8 cellular contexts compared by ENCODE assay signal in the genomic region with DNA sequence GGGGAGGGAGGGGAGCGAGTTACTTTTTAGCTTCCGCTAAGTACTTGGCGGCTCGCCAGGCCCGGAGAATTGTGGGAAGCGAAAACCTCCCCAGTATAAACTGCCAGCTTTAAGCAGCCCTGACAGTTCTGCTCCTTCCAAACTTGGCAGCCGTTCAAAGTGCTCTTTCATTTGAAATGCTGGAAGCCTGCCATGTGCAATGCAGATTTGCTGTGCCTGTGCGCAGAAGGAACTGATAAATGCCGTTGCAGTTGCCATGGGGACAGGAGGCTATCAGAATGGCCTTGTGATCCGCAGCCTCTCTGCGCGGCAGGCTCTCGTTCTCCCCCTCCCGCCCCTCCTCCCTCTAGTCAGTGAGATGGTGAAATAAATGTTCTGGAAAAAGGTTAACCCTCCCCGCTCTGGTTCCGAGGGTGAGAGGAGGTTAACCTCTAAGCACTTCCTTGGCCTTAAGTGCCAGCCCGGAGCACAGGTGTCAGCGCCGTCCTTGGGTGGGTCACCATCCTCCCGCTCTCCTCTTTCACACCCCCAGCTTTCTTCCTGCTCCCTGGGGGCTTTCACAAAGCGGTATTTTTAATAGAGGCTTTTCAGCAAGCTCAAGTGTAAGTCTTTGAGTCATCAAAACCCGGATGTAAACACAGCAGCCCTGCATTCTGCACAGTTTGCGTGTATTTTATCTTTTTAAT. TPM values are rescaled to one million over a fixed set of nuclear protein-coding genes. Genes with fewer than 3 reads are reported as not detected.
DNase-seq lines count a peak whose midpoint lies in the region; ATAC-seq and TF ChIP-seq lines count a peak whose summit lies in the region.

No MANE protein-coding gene starts in this region.

- peak overlapping the region; percentile 37 for H3K4me3 ChIP-seq in H7 (ENCODE audit: insufficient read depth, low read depth, low read length)
- peak overlapping the region; percentile 72 for H3K4me3 ChIP-seq in Loucy (ENCODE audit: low read length, poor library complexity, severe bottlenecking)
- H3K4me3 ChIP-seq in RWPE2 (ENCODE audit: severe bottlenecking), result no peak overlapping the region

- no peaks in the 10 kb centered on the region for H4K20me1 ChIP-seq in Loucy (ENCODE audit: insufficient read depth, low read length, poor library complexity, severe bottlenecking)

- peak overlapping the region; percentile 72 for H3K4me3 Mint-ChIP-seq in nephron progenitor cell
- H3K4me3 Mint-ChIP-seq in stimulated activated naive CD8-positive, alpha-beta T cell treated with anti-CD3 and anti-CD28 coated beads, Interleukin-15, Interleukin-2, amounts not matched to agents 100 ng/mL and 50 ng/mL, for 24 hours, result peak overlapping the region; percentile 75

- H3K9ac ChIP-seq in Loucy (ENCODE audit: low read depth, low read length, poor library complexity, severe bottlenecking), result peak overlapping the region; percentile 82

- peaks cover 30% of the 10 kb centered on the region for H3F3A ChIP-seq in Loucy (ENCODE audit: low read depth)

- DNase-seq in DMS79 treated with DMSO at 0.1 percent for 48 hours (lab: John Stamatoyannopoulos, UW) (peak; percentile 100), H7 (peak; percentile 75), RWPE2 (ENCODE audit: low spot score) (peak; percentile 98), fibroblast of the conjunctiva (ENCODE audit: low read depth) (peak; percentile 99), nephron progenitor cell (peak; percentile 72)
- DNase-seq in activated T-helper 9 cell treated with anti-CD3 and anti-CD28 coated beads, Interleukin-2, amount 50 U/mL, for 16 hours (ENCODE audit: low read depth), result peak; percentile 88

- H3K27ac ChIP-seq in RWPE2 (ENCODE audit: poor library complexity, severe bottlenecking), result peak overlapping the region; percentile 93

- H3K9me3 Mint-ChIP-seq in nephron progenitor cell, result no peaks in the 10 kb centered on the region
- H3K9me3 Mint-ChIP-seq in stimulated activated naive CD8-positive, alpha-beta T cell treated with anti-CD3 and anti-CD28 coated beads, Interleukin-15, Interleukin-2, amounts not matched to agents 100 ng/mL and 50 ng/mL, for 24 hours, result no peaks in the 10 kb centered on the region

- H3K9me2 ChIP-seq in Loucy (replicated peaks; ENCODE audit: low read depth, low read length), result no peaks in the 10 kb centered on the region

- H3K4me1 ChIP-seq in Loucy (ENCODE audit: insufficient read depth, low read length, poor library complexity, severe bottlenecking), result peaks cover 88% of the 10 kb centered on the region
- H3K4me1 ChIP-seq in RWPE2 (ENCODE audit: insufficient read depth, poor library complexity, severe bottlenecking), result peaks cover 79% of the 10 kb centered on the region

- ATAC-seq in RWPE2 (ENCODE audit: low read depth), result peak; percentile 62

- H3K36me3 ChIP-seq in H7 (replicated peaks; ENCODE audit: control insufficient read depth, insufficient read depth, low read length) (no peaks in the 10 kb centered on the region), Loucy (ENCODE audit: insufficient read depth, low read length) (no peaks in the 10 kb centered on the region), RWPE2 (ENCODE audit: low read depth) (no peaks in the 10 kb centered on the region)

- H2AFZ ChIP-seq in Loucy (ENCODE audit: low read length), result peak overlapping the region; percentile 39

- H3K79me2 ChIP-seq in Loucy (ENCODE audit: insufficient read depth, low read length), result 0 out of 2 replicates have a peak, but pooled peaks cover 2% of the 10 kb centered on the region

- peak overlapping the region; percentile 91 for H3K4me2 ChIP-seq in Loucy (ENCODE audit: low read depth, low read length, poor library complexity, severe bottlenecking)

- no peaks in the 10 kb centered on the region for H3K36me3 Mint-ChIP-seq in nephron progenitor cell (ENCODE audit: low read depth)
- H3K36me3 Mint-ChIP-seq in stimulated activated naive CD8-positive, alpha-beta T cell treated with anti-CD3 and anti-CD28 coated beads, Interleukin-15, Interleukin-2, amounts not matched to agents 100 ng/mL and 50 ng/mL, for 24 hours (ENCODE audit: low read depth), result no peaks in the 10 kb centered on the region

- H3K27me3 ChIP-seq in H7 (ENCODE audit: control insufficient read depth, insufficient read depth, low read length) (no peaks in the 10 kb centered on the region), Loucy (ENCODE audit: insufficient read depth, low read length, poor library complexity, severe bottlenecking) (no peaks in the 10 kb centered on the region), RWPE2 (ENCODE audit: insufficient read depth, poor library complexity, severe bottlenecking) (no peaks in the 10 kb centered on the region)

- peak overlapping the region; percentile 91 for H3K27ac Mint-ChIP-seq in nephron progenitor cell
- peak overlapping the region; percentile 92 for H3K27ac Mint-ChIP-seq in stimulated activated naive CD8-positive, alpha-beta T cell treated with anti-CD3 and anti-CD28 coated beads, Interleukin-15, Interleukin-2, amounts not matched to agents 100 ng/mL and 50 ng/mL, for 24 hours

- peaks cover 5% of the 10 kb centered on the region for H3K27me3 Mint-ChIP-seq in nephron progenitor cell (ENCODE audit: low read depth, poor library complexity)
- no peaks in the 10 kb centered on the region for H3K27me3 Mint-ChIP-seq in stimulated activated naive CD8-positive, alpha-beta T cell treated with anti-CD3 and anti-CD28 coated beads, Interleukin-15, Interleukin-2, amounts not matched to agents 100 ng/mL and 50 ng/mL, for 24 hours

- no peaks in the 10 kb centered on the region for H3K9me3 ChIP-seq in Loucy (ENCODE audit: insufficient read depth, low read depth, low read length)
- no peaks in the 10 kb centered on the region for H3K9me3 ChIP-seq in RWPE2 (ENCODE audit: severe bottlenecking)

- H3K4me1 Mint-ChIP-seq in nephron progenitor cell, result peaks cover 98% of the 10 kb centered on the region
- H3K4me1 Mint-ChIP-seq in stimulated activated naive CD8-positive, alpha-beta T cell treated with anti-CD3 and anti-CD28 coated beads, Interleukin-15, Interleukin-2, amounts not matched to agents 100 ng/mL and 50 ng/mL, for 24 hours (ENCODE audit: low read depth), result peaks cover 94% of the 10 kb centered on the region

- TF ChIP-seq CTCF in Loucy (conservative IDR thresholded peaks at IDR 0.05; ENCODE audit: low read length) (no peak), RWPE2 (IDR thresholded peaks at IDR 0.05; ENCODE audit: poor library complexity, severe bottlenecking) (no peak), nephron progenitor cell (IDR thresholded peaks at IDR 0.05) (no peak)

RNA-seq across cellular contexts. Expression of gene IRF2BPL, which starts 11.9 kb away (rescaled TPM):
- 142 and 187 TPM in 2 replicates for total RNA-seq in H7 (2014; rRNA removed; shearing (Covaris generic))

RNA-seq across cellular contexts. Expression of gene CIPC, which starts 57.6 kb away (rescaled TPM):
- 18.7 and 22.3 TPM in 2 replicates for total RNA-seq in H7 (2014; rRNA removed; shearing (Covaris generic))
